In the genomic region with DNA sequence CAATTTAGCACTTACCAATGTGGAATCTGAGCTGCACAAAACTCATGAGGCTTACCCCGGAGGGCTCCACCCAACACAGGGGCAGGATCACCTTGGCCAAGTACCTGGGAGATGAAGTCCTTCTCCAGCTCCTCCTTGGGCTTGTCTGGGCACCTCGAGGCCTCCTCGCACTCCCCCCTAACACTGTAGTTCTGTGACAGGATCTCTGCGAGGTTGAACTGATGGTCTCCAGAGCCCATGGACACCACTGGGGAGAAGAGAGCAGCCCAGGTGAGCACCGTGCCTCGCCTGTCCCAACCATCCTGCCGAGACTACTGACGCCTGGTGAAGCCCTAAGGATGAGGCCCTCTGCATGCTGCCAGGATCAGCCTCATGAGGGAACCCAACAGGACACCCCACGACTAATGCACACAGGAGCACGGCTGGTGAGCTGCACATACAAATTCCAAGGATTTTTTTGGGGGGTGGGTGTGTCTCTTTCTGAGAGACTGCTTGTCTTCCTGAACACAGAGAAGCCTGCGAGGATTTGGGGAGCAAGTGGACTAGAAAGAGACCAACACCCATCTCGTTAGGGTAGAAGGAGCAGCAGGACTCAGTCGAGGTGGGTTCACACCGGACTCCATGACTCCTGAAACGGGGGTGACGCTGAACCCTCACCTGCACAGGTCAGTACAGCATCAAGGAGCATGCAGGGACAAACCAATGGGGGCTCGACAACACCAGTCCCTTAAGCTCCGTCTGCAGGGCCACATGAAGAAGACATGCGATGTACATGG, we compare ENCODE assay signal across 1 cellular context.
TF ChIP-seq lines count a peak whose summit lies in the region.

No MANE protein-coding gene starts in this region.

TF ChIP-seq in IMR-90, 13 proteins besides CTCF, POLR2A, EP300 and RAD21:
- no peak for TF ChIP-seq RCOR1 (IDR thresholded peaks at IDR 0.05; ENCODE audit: insufficient replicate concordance, low read length)
- TF ChIP-seq NFE2L2 (IDR thresholded peaks at IDR 0.05; ENCODE audit: low read depth, low read length): no peak
- no peak for TF ChIP-seq FOS (IDR thresholded peaks at IDR 0.05; ENCODE audit: low read depth, low read length)
- no peak for TF ChIP-seq CHD1 (IDR thresholded peaks at IDR 0.05; ENCODE audit: low read depth, low read length)
TF ChIP-seq in IMR-90: peak in this region for 0.
